In the genomic region with DNA sequence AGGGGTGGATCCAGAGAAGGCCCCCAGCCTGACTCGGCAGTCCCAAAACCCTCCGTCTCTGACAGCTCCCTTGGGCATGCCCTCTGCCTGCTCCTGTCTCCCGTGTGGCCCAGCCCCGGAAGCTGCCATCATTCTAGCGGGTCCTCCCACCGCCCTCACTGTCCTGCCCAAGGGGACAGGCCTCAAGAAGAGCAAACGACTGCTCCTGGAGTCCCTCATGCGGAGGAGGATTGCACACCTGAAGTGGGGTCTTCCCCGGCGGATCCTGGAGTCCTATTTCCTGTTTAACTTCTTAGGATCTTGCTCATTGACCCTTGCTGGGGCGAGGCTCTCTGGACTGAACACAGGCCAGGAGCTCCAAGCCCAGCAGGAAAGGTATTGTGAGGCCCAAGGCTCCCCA, we compare ENCODE assay signal across 10 cellular contexts. TPM values are rescaled to one million over a fixed set of nuclear protein-coding genes. Genes with fewer than 3 reads are reported as not detected.
DNase-seq lines count a peak whose midpoint lies in the region; TF ChIP-seq lines count a peak whose summit lies in the region.
"Had no signal": no experiment of that assay in that cellular context is flagged by ENCODE, and none has a peak within 500 bp of the region (broad histone marks: within the 10 kb centered on the region; RNA-seq: fewer than 3 reads in every experiment).

No MANE protein-coding gene starts in this region.

- POLR2A ChIA-PET in Caco-2 (lab: Charles Lee) (interaction anchor here (0.6 to 1.8 kb wide), 8 partner anchors 9 to 878 kb away, joined by 3 to 27 read pairs (median 4); partner anchors contain the start of genes CCDC134, CENPM, PMM1 and SLC25A17), MCF 10A (lab: Yijun Ruan, JAX) (interaction anchor here (0.6 to 2.6 kb wide), 10 partner anchors 9 to 250 kb away, joined by 3 to 19 read pairs (median 6); partner anchors contain the start of genes CCDC134, CENPM and SNU13)

- BruUV-seq in Caco-2 (replicated peaks; lab: Mats Ljungman, UMichigan) (no TSS peak), MCF 10A (replicated peaks; lab: Mats Ljungman, UMichigan) (no TSS peak)

- TF ChIP-seq EP300 in neural cell (conservative IDR thresholded peaks at IDR 0.05; ENCODE audit: poor library complexity, severe bottlenecking): no peak

- peak overlapping the region; percentile 60 for H2AFZ ChIP-seq in Karpas-422 (ENCODE audit: low read length)
- no peak overlapping the region for H2AFZ ChIP-seq in neural cell (ENCODE audit: low read depth, low read length)

- CTCF ChIA-PET in Caco-2 (lab: Charles Lee) (interaction anchor here (0.7 to 2.5 kb wide), 38 partner anchors 8 to 777 kb away, joined by 3 to 71 read pairs (median 5); partner anchors contain the start of genes CCDC134, CENPM, DESI1 and NDUFA6), MCF 10A (lab: Yijun Ruan, JAX) (interaction anchor here (0.5 to 4.8 kb wide), 56 partner anchors 9 to 1468 kb away, joined by 3 to 50 read pairs (median 5); partner anchors contain the start of genes CCDC134, CENPM and SNU13)

- no peak for TF ChIP-seq RAD21 in neural cell (conservative IDR thresholded peaks at IDR 0.05)

- no peaks in the 10 kb centered on the region for H3K27me3 Mint-ChIP-seq in Caco-2 (ENCODE audit: insufficient read depth, unreplicated experiment)
- H3K27me3 Mint-ChIP-seq in MCF 10A (ENCODE audit: insufficient read depth, unreplicated experiment): no peaks in the 10 kb centered on the region

- H3K4me1 Mint-ChIP-seq in Caco-2 (ENCODE audit: low read depth, unreplicated experiment) (no peaks in the 10 kb centered on the region), MCF 10A (ENCODE audit: insufficient read depth, unreplicated experiment) (peaks cover 6% of the 10 kb centered on the region)

- H4K20me1 ChIP-seq in Karpas-422 (ENCODE audit: insufficient read depth, low read depth, low read length) (no peaks in the 10 kb centered on the region), neural cell (ENCODE audit: insufficient read depth) (no peaks in the 10 kb centered on the region)

- no peaks in the 10 kb centered on the region for H3K36me3 ChIP-seq in Caco-2 (ENCODE audit: control insufficient read depth, insufficient read depth, low read length)
- no peaks in the 10 kb centered on the region for H3K36me3 ChIP-seq in Karpas-422 (ENCODE audit: insufficient read depth, low read length)
- no peaks in the 10 kb centered on the region for H3K36me3 ChIP-seq in neural cell (ENCODE audit: insufficient read depth, low read length)

- H3K27ac ChIP-seq in Karpas-422 (ENCODE audit: low read length): no peak overlapping the region
- no peak overlapping the region for H3K27ac ChIP-seq in neural cell (ENCODE audit: low read length)

- H3K27ac Mint-ChIP-seq in Caco-2 (ENCODE audit: unreplicated experiment) (peak overlapping the region; percentile 94), MCF 10A (ENCODE audit: low read depth, unreplicated experiment) (peak overlapping the region; percentile 49)

- TF ChIP-seq CTCF in Caco-2 (IDR thresholded peaks at IDR 0.05; ENCODE audit: insufficient read depth in 1 of 2, low read depth in 1 of 2, low read length in 1 of 2, severe bottlenecking in 1 of 2, unreplicated experiment in 1 of 2): no peak
- TF ChIP-seq CTCF in MCF 10A (IDR thresholded peaks at IDR 0.05; ENCODE audit: unreplicated experiment): no peak
- TF ChIP-seq CTCF in neural cell (IDR thresholded peaks at IDR 0.05; ENCODE audit: poor library complexity, severe bottlenecking): no peak

- H3K9me3 Mint-ChIP-seq in Caco-2 (ENCODE audit: unreplicated experiment): no peaks in the 10 kb centered on the region
- no peaks in the 10 kb centered on the region for H3K9me3 Mint-ChIP-seq in MCF 10A (ENCODE audit: unreplicated experiment)

- H3K79me2 ChIP-seq in Karpas-422 (ENCODE audit: low read length) (no peaks in the 10 kb centered on the region), neural cell (replicated peaks; ENCODE audit: insufficient read depth, low read length) (no peaks in the 10 kb centered on the region)

- H3F3A ChIP-seq in neural cell (ENCODE audit: insufficient read depth, low read length, poor library complexity, severe bottlenecking): no peaks in the 10 kb centered on the region

- no peak overlapping the region for H3K4me3 ChIP-seq in Caco-2 (ENCODE audit: low read depth, low read length)
- H3K4me3 ChIP-seq in Karpas-422 (ENCODE audit: low read length): peak overlapping the region; percentile 34; the same call in 1 of the 2 replicates
- H3K4me3 ChIP-seq in neural cell (ENCODE audit: low read length): no peak overlapping the region
- H3K4me3 ChIP-seq: body of pancreas had no signal

- H3K9ac ChIP-seq in Karpas-422 (ENCODE audit: low read length) (peak overlapping the region; percentile 64), neural cell (ENCODE audit: low read length) (peak overlapping the region; percentile 21)

- DNase-seq in Caco-2 (no peak), Karpas-422 (peak; percentile 52), MCF 10A (ENCODE audit: unreplicated experiment) (no peak), islet precursor cell (no peak), HUDEP-2 (lab: John Stamatoyannopoulos, UW; ENCODE audit: unreplicated experiment in 76 of 76) (no peak), H4 (ENCODE audit: low spot score) (no peak), DMS153 treated with DMSO at 0.1 percent for 48 hours (lab: John Stamatoyannopoulos, UW; ENCODE audit: unreplicated experiment) (no peak)

- H3K4me1 ChIP-seq in Caco-2 (peaks cover 12% of the 10 kb centered on the region), Karpas-422 (ENCODE audit: low read length) (peaks cover 16% of the 10 kb centered on the region)

- H3K9me3 ChIP-seq in Caco-2: no peaks in the 10 kb centered on the region
- H3K9me3 ChIP-seq in Karpas-422 (ENCODE audit: low read length): no peaks in the 10 kb centered on the region
- no peaks in the 10 kb centered on the region for H3K9me3 ChIP-seq in neural cell (ENCODE audit: low read length)
- H3K9me3 ChIP-seq: body of pancreas had no signal

- no peaks in the 10 kb centered on the region for H3K27me3 ChIP-seq in Caco-2 (replicated peaks; ENCODE audit: control insufficient read depth, insufficient read depth, low read length)
- no peaks in the 10 kb centered on the region for H3K27me3 ChIP-seq in Karpas-422 (ENCODE audit: low read length)
- H3K27me3 ChIP-seq in neural cell (ENCODE audit: insufficient read depth, low read depth, low read length): no peaks in the 10 kb centered on the region
- H3K27me3 ChIP-seq: body of pancreas had no signal

- intact Hi-C loops in Caco-2 (cut with micrococcal nuclease; ENCODE audit: unreplicated experiment): loop anchor here (1.0 kb wide), 3 partner anchors 50 to 245 kb away; no protein-coding TSS in a partner anchor
- intact Hi-C loops in MCF 10A (cut with micrococcal nuclease): loop anchor here (1.0 to 2.0 kb wide), 4 partner anchors 104 to 245 kb away; partner anchors contain the start of gene CCDC134

- peak overlapping the region; percentile 56 for H3K4me2 ChIP-seq in Karpas-422 (ENCODE audit: low read depth, low read length, poor library complexity, severe bottlenecking)
- no peak overlapping the region for H3K4me2 ChIP-seq in neural cell (ENCODE audit: low read length)

- no peaks in the 10 kb centered on the region for H3K9me2 ChIP-seq in Karpas-422 (replicated peaks; ENCODE audit: insufficient read depth, low read length)
- H3K9me2 ChIP-seq in neural cell (ENCODE audit: insufficient read depth, low read length): no peaks in the 10 kb centered on the region

- peak overlapping the region; percentile 72 for H3K4me3 Mint-ChIP-seq in Caco-2 (ENCODE audit: unreplicated experiment)
- H3K4me3 Mint-ChIP-seq in MCF 10A (ENCODE audit: unreplicated experiment): no peak overlapping the region

- H3K36me3 Mint-ChIP-seq in Caco-2 (ENCODE audit: insufficient read depth, unreplicated experiment) (no peaks in the 10 kb centered on the region), MCF 10A (ENCODE audit: insufficient read depth, unreplicated experiment) (peaks cover 2% of the 10 kb centered on the region)

TF ChIP-seq in neural cell, 6 proteins besides CTCF, POLR2A, EP300 and RAD21 (continues in another document):
- no peak for TF ChIP-seq EZH2 (IDR thresholded peaks at IDR 0.05; ENCODE audit: borderline replicate concordance, insufficient read depth, low read length, poor library complexity, severe bottlenecking)
- no peak for TF ChIP-seq SMC3 (conservative IDR thresholded peaks at IDR 0.05; ENCODE audit: poor library complexity)
- no peak for TF ChIP-seq POLR2AphosphoS5 (IDR thresholded peaks at IDR 0.05)
- TF ChIP-seq REST (IDR thresholded peaks at IDR 0.05; ENCODE audit: borderline replicate concordance): no peak

RNA-seq across cellular contexts. Expression of gene MEI1, which starts 2.6 kb away (rescaled TPM):
- total RNA-seq in Caco-2 (2022): not detected in 2 replicates
- total RNA-seq in Karpas-422 (2014; rRNA removed; shearing (Covaris generic); ENCODE audit: low replicate concordance): 4.9 and 8.2 TPM in 2 replicates
- not detected in 2 replicates for total RNA-seq in MCF 10A (2022)
- polyA plus RNA-seq in neural cell: 0.34 TPM in 1 of 2 replicates, not detected in the other
- polyA minus RNA-seq in neural cell: not detected in 2 replicates
- total RNA-seq in H4 (2014; rRNA removed; shearing (Covaris generic)): not detected in 2 replicates
- total RNA-seq: body of pancreas, temporal lobe had no signal

RNA-seq across cellular contexts. Expression of gene SNU13, which starts 8.0 kb away (rescaled TPM):
- total RNA-seq in Caco-2 (2022) (172 and 187 TPM in 2 replicates), MCF 10A (2022) (280 and 286 TPM in 2 replicates)
- 148 and 185 TPM in 2 replicates for total RNA-seq in Karpas-422 (2014; rRNA removed; shearing (Covaris generic); ENCODE audit: low replicate concordance)
- 192 and 203 TPM in 2 replicates for polyA plus RNA-seq in neural cell
- 81.3 and 95.5 TPM in 2 replicates for polyA minus RNA-seq in neural cell
- 112 and 113 TPM in 2 replicates for total RNA-seq in H4 (2014; rRNA removed; shearing (Covaris generic))
